ENCODE assay signal across 1 cellular context in the genomic region with DNA sequence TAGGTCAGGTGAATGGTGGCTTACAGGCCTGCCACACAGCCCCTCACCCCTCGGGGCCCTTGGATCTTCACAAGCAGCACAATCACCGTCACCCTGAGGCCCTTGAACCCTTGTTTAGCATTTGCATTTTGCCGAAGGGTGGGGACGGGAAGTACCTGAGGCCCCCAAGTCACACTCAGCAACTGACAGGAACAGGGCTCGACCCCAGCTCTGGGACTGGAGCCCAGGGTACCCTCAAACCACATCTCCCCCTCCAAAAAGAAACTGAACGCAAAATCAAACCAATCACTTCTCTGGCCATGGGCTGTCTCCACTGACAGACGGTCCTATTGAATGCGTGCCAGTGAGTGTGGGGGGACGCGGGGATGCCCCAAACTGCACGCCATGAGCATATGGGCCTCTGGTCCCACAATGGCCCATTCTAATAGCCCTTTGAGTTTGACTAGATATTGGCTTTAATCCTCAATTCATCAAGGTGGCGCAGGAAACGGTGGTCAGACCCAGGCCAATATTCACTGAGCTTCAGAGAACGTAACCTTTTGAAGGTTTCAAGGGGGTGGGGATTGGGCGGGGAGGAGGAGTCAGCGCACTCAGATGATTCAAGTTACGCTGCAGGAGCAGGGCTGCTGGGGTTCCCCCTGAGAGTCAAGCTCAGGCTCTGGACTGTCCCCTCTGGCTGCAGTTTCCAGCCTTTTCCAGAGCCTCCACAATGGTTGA.
TF ChIP-seq lines count a peak whose summit lies in the region.

No MANE protein-coding gene starts in this region.

TF ChIP-seq in GM23338, 12 proteins besides CTCF, POLR2A, EP300 and RAD21 (continued from another document):
- TF ChIP-seq, protein P1, sequence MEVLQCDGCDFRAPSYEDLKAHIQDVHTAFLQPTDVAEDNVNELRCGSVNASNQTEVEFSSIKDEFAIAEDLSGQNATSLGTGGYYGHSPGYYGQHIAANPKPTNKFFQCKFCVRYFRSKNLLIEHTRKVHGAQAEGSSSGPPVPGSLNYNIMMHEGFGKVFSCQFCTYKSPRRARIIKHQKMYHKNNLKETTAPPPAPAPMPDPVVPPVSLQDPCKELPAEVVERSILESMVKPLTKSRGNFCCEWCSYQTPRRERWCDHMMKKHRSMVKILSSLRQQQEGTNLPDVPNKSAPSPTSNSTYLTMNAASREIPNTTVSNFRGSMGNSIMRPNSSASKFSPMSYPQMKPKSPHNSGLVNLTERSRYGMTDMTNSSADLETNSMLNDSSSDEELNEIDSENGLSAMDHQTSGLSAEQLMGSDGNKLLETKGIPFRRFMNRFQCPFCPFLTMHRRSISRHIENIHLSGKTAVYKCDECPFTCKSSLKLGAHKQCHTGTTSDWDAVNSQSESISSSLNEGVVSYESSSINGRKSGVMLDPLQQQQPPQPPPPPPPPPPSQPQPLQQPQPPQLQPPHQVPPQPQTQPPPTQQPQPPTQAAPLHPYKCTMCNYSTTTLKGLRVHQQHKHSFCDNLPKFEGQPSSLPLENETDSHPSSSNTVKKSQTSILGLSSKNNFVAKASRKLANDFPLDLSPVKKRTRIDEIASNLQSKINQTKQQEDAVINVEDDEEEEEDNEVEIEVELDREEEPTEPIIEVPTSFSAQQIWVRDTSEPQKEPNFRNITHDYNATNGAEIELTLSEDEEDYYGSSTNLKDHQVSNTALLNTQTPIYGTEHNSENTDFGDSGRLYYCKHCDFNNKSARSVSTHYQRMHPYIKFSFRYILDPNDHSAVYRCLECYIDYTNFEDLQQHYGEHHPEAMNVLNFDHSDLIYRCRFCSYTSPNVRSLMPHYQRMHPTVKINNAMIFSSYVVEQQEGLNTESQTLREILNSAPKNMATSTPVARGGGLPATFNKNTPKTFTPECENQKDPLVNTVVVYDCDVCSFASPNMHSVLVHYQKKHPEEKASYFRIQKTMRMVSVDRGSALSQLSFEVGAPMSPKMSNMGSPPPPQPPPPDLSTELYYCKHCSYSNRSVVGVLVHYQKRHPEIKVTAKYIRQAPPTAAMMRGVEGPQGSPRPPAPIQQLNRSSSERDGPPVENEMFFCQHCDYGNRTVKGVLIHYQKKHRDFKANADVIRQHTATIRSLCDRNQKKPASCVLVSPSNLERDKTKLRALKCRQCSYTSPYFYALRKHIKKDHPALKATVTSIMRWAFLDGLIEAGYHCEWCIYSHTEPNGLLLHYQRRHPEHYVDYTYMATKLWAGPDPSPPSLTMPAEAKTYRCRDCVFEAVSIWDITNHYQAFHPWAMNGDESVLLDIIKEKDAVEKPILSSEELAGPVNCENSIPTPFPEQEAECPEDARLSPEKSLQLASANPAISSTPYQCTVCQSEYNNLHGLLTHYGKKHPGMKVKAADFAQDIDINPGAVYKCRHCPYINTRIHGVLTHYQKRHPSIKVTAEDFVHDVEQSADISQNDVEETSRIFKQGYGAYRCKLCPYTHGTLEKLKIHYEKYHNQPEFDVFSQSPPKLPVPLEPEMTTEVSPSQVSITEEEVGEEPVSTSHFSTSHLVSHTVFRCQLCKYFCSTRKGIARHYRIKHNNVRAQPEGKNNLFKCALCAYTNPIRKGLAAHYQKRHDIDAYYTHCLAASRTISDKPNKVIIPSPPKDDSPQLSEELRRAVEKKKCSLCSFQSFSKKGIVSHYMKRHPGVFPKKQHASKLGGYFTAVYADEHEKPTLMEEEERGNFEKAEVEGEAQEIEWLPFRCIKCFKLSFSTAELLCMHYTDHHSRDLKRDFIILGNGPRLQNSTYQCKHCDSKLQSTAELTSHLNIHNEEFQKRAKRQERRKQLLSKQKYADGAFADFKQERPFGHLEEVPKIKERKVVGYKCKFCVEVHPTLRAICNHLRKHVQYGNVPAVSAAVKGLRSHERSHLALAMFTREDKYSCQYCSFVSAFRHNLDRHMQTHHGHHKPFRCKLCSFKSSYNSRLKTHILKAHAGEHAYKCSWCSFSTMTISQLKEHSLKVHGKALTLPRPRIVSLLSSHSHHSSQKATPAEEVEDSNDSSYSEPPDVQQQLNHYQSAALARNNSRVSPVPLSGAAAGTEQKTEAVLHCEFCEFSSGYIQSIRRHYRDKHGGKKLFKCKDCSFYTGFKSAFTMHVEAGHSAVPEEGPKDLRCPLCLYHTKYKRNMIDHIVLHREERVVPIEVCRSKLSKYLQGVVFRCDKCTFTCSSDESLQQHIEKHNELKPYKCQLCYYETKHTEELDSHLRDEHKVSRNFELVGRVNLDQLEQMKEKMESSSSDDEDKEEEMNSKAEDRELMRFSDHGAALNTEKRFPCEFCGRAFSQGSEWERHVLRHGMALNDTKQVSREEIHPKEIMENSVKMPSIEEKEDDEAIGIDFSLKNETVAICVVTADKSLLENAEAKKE (CRISPR knock-in tag; IDR thresholded peaks at IDR 0.05): no peak
- no peak for TF ChIP-seq EZH2phosphoT487 (IDR thresholded peaks at IDR 0.05; ENCODE audit: unreplicated experiment)
- TF ChIP-seq ZNF331 (CRISPR knock-in tag; IDR thresholded peaks at IDR 0.05; ENCODE audit: low read depth): no peak
- no peak for TF ChIP-seq ZNF114 (CRISPR knock-in tag; IDR thresholded peaks at IDR 0.05)
- no peak for TF ChIP-seq STAT1 (IDR thresholded peaks at IDR 0.05; ENCODE audit: unreplicated experiment)
- no peak for TF ChIP-seq NANOG (IDR thresholded peaks at IDR 0.05; ENCODE audit: borderline replicate concordance)
- TF ChIP-seq, protein P2, sequence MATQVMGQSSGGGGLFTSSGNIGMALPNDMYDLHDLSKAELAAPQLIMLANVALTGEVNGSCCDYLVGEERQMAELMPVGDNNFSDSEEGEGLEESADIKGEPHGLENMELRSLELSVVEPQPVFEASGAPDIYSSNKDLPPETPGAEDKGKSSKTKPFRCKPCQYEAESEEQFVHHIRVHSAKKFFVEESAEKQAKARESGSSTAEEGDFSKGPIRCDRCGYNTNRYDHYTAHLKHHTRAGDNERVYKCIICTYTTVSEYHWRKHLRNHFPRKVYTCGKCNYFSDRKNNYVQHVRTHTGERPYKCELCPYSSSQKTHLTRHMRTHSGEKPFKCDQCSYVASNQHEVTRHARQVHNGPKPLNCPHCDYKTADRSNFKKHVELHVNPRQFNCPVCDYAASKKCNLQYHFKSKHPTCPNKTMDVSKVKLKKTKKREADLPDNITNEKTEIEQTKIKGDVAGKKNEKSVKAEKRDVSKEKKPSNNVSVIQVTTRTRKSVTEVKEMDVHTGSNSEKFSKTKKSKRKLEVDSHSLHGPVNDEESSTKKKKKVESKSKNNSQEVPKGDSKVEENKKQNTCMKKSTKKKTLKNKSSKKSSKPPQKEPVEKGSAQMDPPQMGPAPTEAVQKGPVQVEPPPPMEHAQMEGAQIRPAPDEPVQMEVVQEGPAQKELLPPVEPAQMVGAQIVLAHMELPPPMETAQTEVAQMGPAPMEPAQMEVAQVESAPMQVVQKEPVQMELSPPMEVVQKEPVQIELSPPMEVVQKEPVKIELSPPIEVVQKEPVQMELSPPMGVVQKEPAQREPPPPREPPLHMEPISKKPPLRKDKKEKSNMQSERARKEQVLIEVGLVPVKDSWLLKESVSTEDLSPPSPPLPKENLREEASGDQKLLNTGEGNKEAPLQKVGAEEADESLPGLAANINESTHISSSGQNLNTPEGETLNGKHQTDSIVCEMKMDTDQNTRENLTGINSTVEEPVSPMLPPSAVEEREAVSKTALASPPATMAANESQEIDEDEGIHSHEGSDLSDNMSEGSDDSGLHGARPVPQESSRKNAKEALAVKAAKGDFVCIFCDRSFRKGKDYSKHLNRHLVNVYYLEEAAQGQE (IDR thresholded peaks at IDR 0.05; ENCODE audit: unreplicated experiment): no peak
- no peak for TF ChIP-seq EZH2 (IDR thresholded peaks at IDR 0.05; ENCODE audit: low read depth, unreplicated experiment)
- TF ChIP-seq POLR2AphosphoS5 (IDR thresholded peaks at IDR 0.05; ENCODE audit: low read depth): no peak
- no peak for TF ChIP-seq JUNB (IDR thresholded peaks at IDR 0.05; ENCODE audit: unreplicated experiment)
- TF ChIP-seq CREB1 (CRISPR knock-in tag; IDR thresholded peaks at IDR 0.05; ENCODE audit: low read depth): no peak
